ENCODE assay signal across 14 cellular contexts in the genomic region with DNA sequence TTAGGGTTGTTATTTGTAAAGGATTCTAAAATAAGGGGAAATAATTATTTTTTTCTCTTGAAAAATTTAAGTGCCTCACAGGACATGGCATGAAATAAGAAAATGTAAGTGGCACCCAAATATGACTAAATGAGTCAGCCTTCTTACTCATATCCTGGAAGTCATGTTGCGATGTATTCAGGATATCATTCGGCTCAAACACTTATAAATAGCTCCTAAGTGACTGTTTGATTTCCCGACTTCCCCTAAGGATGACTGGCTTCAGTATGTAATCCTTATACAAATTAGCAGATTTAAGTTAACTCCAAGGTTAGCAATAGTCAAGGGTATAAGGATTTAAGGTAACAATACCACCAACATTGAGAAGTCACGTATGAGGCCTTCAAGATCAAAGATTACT. TPM values are rescaled to one million over a fixed set of nuclear protein-coding genes. Genes with fewer than 3 reads are reported as not detected.
A peak's percentile ranks its signal among the peaks of the same experiment; 100 is the strongest.
DNase-seq lines count a peak whose midpoint lies in the region; ATAC-seq and TF ChIP-seq lines count a peak whose summit lies in the region.
"Had no signal": no experiment of that assay in that cellular context is flagged by ENCODE, and none has a peak within 500 bp of the region (broad histone marks: within the 10 kb centered on the region; RNA-seq: fewer than 3 reads in every experiment).

No MANE protein-coding gene starts in this region.

- H3K4me1 ChIP-seq in adipocyte (ENCODE audit: control insufficient read depth, insufficient read depth, low read length) = peaks cover 14% of the 10 kb centered on the region
- H3K4me1 ChIP-seq: right lobe of liver had no signal

- no peaks in the 10 kb centered on the region for H3K27me3 ChIP-seq in AG04450 (ENCODE audit: control insufficient read depth, insufficient read depth, low read length)
- H3K27me3 ChIP-seq in adipocyte (replicated peaks; ENCODE audit: control insufficient read depth, insufficient read depth, low read length) = no peaks in the 10 kb centered on the region
- H3K27me3 ChIP-seq: right lobe of liver had no signal

- H3K4me1 Mint-ChIP-seq in activated CD8-positive, alpha-beta T cell treated with anti-CD3 and anti-CD28 coated beads for 36 hours (ENCODE audit: low read depth) = no peaks in the 10 kb centered on the region

- no peaks in the 10 kb centered on the region for H3K36me3 ChIP-seq in adipocyte (ENCODE audit: control insufficient read depth, insufficient read depth, low read length, severe bottlenecking)
- H3K36me3 ChIP-seq: right lobe of liver had no signal

- DNase-seq in AG04450 (ENCODE audit: low read depth, low spot score) (peak; percentile 24), HS-27A (ENCODE audit: low read depth) (peak; percentile 68), adipocyte (ENCODE audit: low read depth) (peak; percentile 52), glomerular endothelial cell (ENCODE audit: extremely low read depth, low read depth, low spot score) (peak; percentile 85), NCI-H2107 (lab: John Stamatoyannopoulos, UW) (no peak), GM10266 (ENCODE audit: extremely low spot score) (no peak), NCI-H187 treated with DMSO at 0.1 percent for 48 hours (lab: John Stamatoyannopoulos, UW) (no peak)
- DNase-seq in activated CD8-positive, alpha-beta T cell treated with anti-CD3 and anti-CD28 coated beads for 36 hours = no peak
- DNase-seq: activated T-cell treated with anti-CD3 and anti-CD28 coated beads, Interleukin-2, amount 50 U/mL, for 24 hours; C1 segment of cervical spinal cord; hypothalamus; NCI-H1417 treated with DMSO at 0.1 percent for 48 hours; OCI-M1; right lobe of liver had no signal

- no peak overlapping the region for H3K9ac ChIP-seq in adipocyte (ENCODE audit: low read length)

- CTCF ChIA-PET in AG04450 (lab: Charles Lee) = no interaction called here
- CTCF ChIA-PET in activated CD8-positive, alpha-beta T cell treated with anti-CD3 and anti-CD28 coated beads for 36 hours (lab: Charles Lee) = no interaction called here

- H3K9me3 Mint-ChIP-seq in activated CD8-positive, alpha-beta T cell treated with anti-CD3 and anti-CD28 coated beads for 36 hours = peaks cover 5% of the 10 kb centered on the region
- H3K9me3 Mint-ChIP-seq: activated T-cell treated with anti-CD3 and anti-CD28 coated beads, Interleukin-2, amount 50 U/mL, for 24 hours had no signal

- H3K9me3 ChIP-seq in AG04450 (ENCODE audit: control insufficient read depth, insufficient read depth, low read length) (peaks cover 2% of the 10 kb centered on the region; the same call in 1 of the 2 replicates), adipocyte (ENCODE audit: control insufficient read depth, low read length) (no peaks in the 10 kb centered on the region)
- H3K9me3 ChIP-seq: right lobe of liver had no signal

- H3K27ac Mint-ChIP-seq in activated CD8-positive, alpha-beta T cell treated with anti-CD3 and anti-CD28 coated beads for 36 hours = no peak overlapping the region
- H3K27ac Mint-ChIP-seq: activated T-cell treated with anti-CD3 and anti-CD28 coated beads, Interleukin-2, amount 50 U/mL, for 24 hours had no signal

- no peaks in the 10 kb centered on the region for H3K27me3 Mint-ChIP-seq in activated CD8-positive, alpha-beta T cell treated with anti-CD3 and anti-CD28 coated beads for 36 hours
- H3K27me3 Mint-ChIP-seq: activated T-cell treated with anti-CD3 and anti-CD28 coated beads, Interleukin-2, amount 50 U/mL, for 24 hours had no signal

- no peaks in the 10 kb centered on the region for H3K36me3 Mint-ChIP-seq in activated CD8-positive, alpha-beta T cell treated with anti-CD3 and anti-CD28 coated beads for 36 hours (ENCODE audit: low read depth)

- POLR2A ChIA-PET in AG04450 (lab: Yijun Ruan, JAX) = no interaction called here
- POLR2A ChIA-PET in activated CD8-positive, alpha-beta T cell treated with anti-CD3 and anti-CD28 coated beads for 36 hours (lab: Charles Lee) = no interaction called here

- intact Hi-C loops in activated CD8-positive, alpha-beta T cell treated with anti-CD3 and anti-CD28 coated beads for 36 hours (cut with micrococcal nuclease) = no loop called here

- no peak overlapping the region for H3K4me3 ChIP-seq in AG04450 (ENCODE audit: low read depth, low read length)
- H3K4me3 ChIP-seq in adipocyte (ENCODE audit: low read length) = no peak overlapping the region
- H3K4me3 ChIP-seq: right lobe of liver had no signal

- ATAC-seq in activated CD8-positive, alpha-beta T cell treated with anti-CD3 and anti-CD28 coated beads for 36 hours = no peak

- TF ChIP-seq CTCF in AG04450 (IDR thresholded peaks at IDR 0.05; ENCODE audit: low read depth, low read length) (no peak), GM10266 (IDR thresholded peaks at IDR 0.05; ENCODE audit: control insufficient read depth, insufficient read depth, low read depth, missing control alignments) (no peak)
- TF ChIP-seq CTCF in activated CD8-positive, alpha-beta T cell treated with anti-CD3 and anti-CD28 coated beads for 36 hours (IDR thresholded peaks at IDR 0.05) = no peak

- H3K27ac ChIP-seq in AG04450 (ENCODE audit: low read depth, low read length) = no peak overlapping the region
- H3K27ac ChIP-seq: right lobe of liver had no signal

- no peak overlapping the region for H3K4me3 Mint-ChIP-seq in activated CD8-positive, alpha-beta T cell treated with anti-CD3 and anti-CD28 coated beads for 36 hours
- H3K4me3 Mint-ChIP-seq: activated T-cell treated with anti-CD3 and anti-CD28 coated beads, Interleukin-2, amount 50 U/mL, for 24 hours had no signal

RNA-seq across cellular contexts. Expression of gene OSTN, which starts 57.3 kb away (rescaled TPM):
- not detected in 2 replicates for polyA plus RNA-seq in AG04450 (2011; rRNA removed)
- not detected in 2 replicates for polyA minus RNA-seq in AG04450 (2011; rRNA and poly(A)+ RNA removed)
- total RNA-seq in glomerular endothelial cell = not detected in 2 replicates
- total RNA-seq in activated CD8-positive, alpha-beta T cell treated with anti-CD3 and anti-CD28 coated beads for 36 hours = not detected
- total RNA-seq: right lobe of liver had no signal

Comparison
In these comparisons a context has a peak if more than half of its experiments do, and no peak if none do; other contexts are left out.
1. DNase-seq: peak in AG04450 (single experiment), HS-27A (single experiment), adipocyte (single experiment) and glomerular endothelial cell (single experiment); none in activated CD8-positive, alpha-beta T cell treated with anti-CD3 and anti-CD28 coated beads for 36 hours (single experiment), NCI-H2107 (single experiment), GM10266 (single experiment) and NCI-H187 treated with DMSO at 0.1 percent for 48 hours (single experiment).